Comparison of ENCODE assay signal across 21 cellular contexts in genomic region chr10:58517481-58518355, GRCh38. TPM values are rescaled to one million over a fixed set of nuclear protein-coding genes. Genes with fewer than 3 reads are reported as not detected.
DNase-seq lines count a peak whose midpoint lies in the region; ATAC-seq and TF ChIP-seq lines count a peak whose summit lies in the region.
"Had no signal": no experiment of that assay in that cellular context is flagged by ENCODE, and none has a peak within 500 bp of the region (broad histone marks: within the 10 kb centered on the region; RNA-seq: fewer than 3 reads in every experiment).

No MANE protein-coding gene starts in this region.

- no peaks in the 10 kb centered on the region for H3K9me2 ChIP-seq in OCI-LY7 (ENCODE audit: insufficient read depth, low read length)

- intact Hi-C loops in activated CD4-positive, alpha-beta T cell treated with anti-CD3 and anti-CD28 coated beads for 36 hours (cut with DNase I, micrococcal nuclease), result loop anchor here in 1 of 2 experiments (10.0 kb wide), 1 partner anchor 213 kb away; no protein-coding TSS in a partner anchor
- intact Hi-C loops in activated CD4-positive, alpha-beta T cell treated with anti-CD3 and anti-CD28 coated beads, Interleukin-2, amount 10 ng/mL, durations not matched to agents 24 days and 14 days (cut with micrococcal nuclease), result loop anchor here (10.0 kb wide), 1 partner anchor 223 kb away; no protein-coding TSS in a partner anchor
- intact Hi-C loops in OCI-LY7 (cut with micrococcal nuclease; ENCODE audit: unreplicated experiment), result no loop called here

- H3K4me1 Mint-ChIP-seq in activated CD4-positive, alpha-beta T cell treated with anti-CD3 and anti-CD28 coated beads for 36 hours, result peaks cover 6% of the 10 kb centered on the region
- H3K4me1 Mint-ChIP-seq in activated CD4-positive, alpha-beta T cell treated with anti-CD3 and anti-CD28 coated beads, Interleukin-2, amount 10 ng/mL, durations not matched to agents 24 days and 14 days, result no peaks in the 10 kb centered on the region
- H3K4me1 Mint-ChIP-seq in activated T-helper 17 cell treated with anti-CD3 and anti-CD28 coated beads, Interleukin-2, amount 50 U/mL, for 72 hours, result no peaks in the 10 kb centered on the region
- H3K4me1 Mint-ChIP-seq in nephron, result peaks cover 16% of the 10 kb centered on the region

- no peaks in the 10 kb centered on the region for H3K9me3 ChIP-seq in OCI-LY7 (ENCODE audit: low read length)

- H3K27ac ChIP-seq in OCI-LY7 (ENCODE audit: low read depth, low read length, poor library complexity, severe bottlenecking), result no peak overlapping the region
- H3K27ac ChIP-seq: BLaER1 treated with 17β-estradiol and CSF1 and Interleukin-3, amounts not matched to agents 10 nM and 100 nM; cardiac muscle cell had no signal

- no peak for TF ChIP-seq CTCF in nephron (IDR thresholded peaks at IDR 0.05; ENCODE audit: unreplicated experiment in 3 of 3)
- no peak for TF ChIP-seq CTCF in OCI-LY7 (conservative IDR thresholded peaks at IDR 0.05; ENCODE audit: low read length)

- no TSS peak for BruUV-seq in OCI-LY7 (replicated peaks; lab: Mats Ljungman, UMichigan)

- POLR2A ChIA-PET in activated CD4-positive, alpha-beta T cell treated with anti-CD3 and anti-CD28 coated beads for 36 hours (lab: Charles Lee), result no interaction called here
- POLR2A ChIA-PET in OCI-LY7 (lab: Charles Lee), result interaction anchor here (0.6 to 0.7 kb wide), 3 partner anchors 11 to 369 kb away, joined by 3 to 4 read pairs (median 3); no protein-coding TSS in a partner anchor

- CTCF ChIA-PET in activated CD4-positive, alpha-beta T cell treated with anti-CD3 and anti-CD28 coated beads for 36 hours (lab: Charles Lee), result interaction anchor here (0.6 to 1.4 kb wide), 2 partner anchors 13 to 218 kb away, joined by 4 to 7 read pairs; no protein-coding TSS in a partner anchor
- CTCF ChIA-PET in OCI-LY7 (lab: Charles Lee; ENCODE audit: unreplicated experiment), result no interaction called here

- H3K36me3 ChIP-seq in OCI-LY7 (ENCODE audit: insufficient read depth, low read length), result no peaks in the 10 kb centered on the region
- H3K36me3 ChIP-seq: BLaER1 treated with 17β-estradiol and CSF1 and Interleukin-3, amounts not matched to agents 10 nM and 100 nM; cardiac muscle cell had no signal

- H4K20me1 ChIP-seq in OCI-LY7 (ENCODE audit: insufficient read depth, low read length), result no peaks in the 10 kb centered on the region
- H4K20me1 ChIP-seq: BLaER1 treated with 17β-estradiol and CSF1 and Interleukin-3, amounts not matched to agents 10 nM and 100 nM had no signal

- H3K79me2 ChIP-seq in OCI-LY7 (ENCODE audit: insufficient read depth, low read depth, low read length), result no peaks in the 10 kb centered on the region

- H3K4me1 ChIP-seq in OCI-LY7 (ENCODE audit: insufficient read depth, low read length, poor library complexity, severe bottlenecking), result no peaks in the 10 kb centered on the region
- H3K4me1 ChIP-seq: BLaER1 treated with 17β-estradiol and CSF1 and Interleukin-3, amounts not matched to agents 10 nM and 100 nM had no signal

- H3K9me3 Mint-ChIP-seq in activated CD4-positive, alpha-beta T cell treated with anti-CD3 and anti-CD28 coated beads for 36 hours (ENCODE audit: low read depth), result no peaks in the 10 kb centered on the region
- H3K9me3 Mint-ChIP-seq in activated CD4-positive, alpha-beta T cell treated with anti-CD3 and anti-CD28 coated beads, Interleukin-2, amount 10 ng/mL, durations not matched to agents 24 days and 14 days, result no peaks in the 10 kb centered on the region
- H3K9me3 Mint-ChIP-seq in activated T-helper 17 cell treated with anti-CD3 and anti-CD28 coated beads, Interleukin-2, amount 50 U/mL, for 72 hours, result no peaks in the 10 kb centered on the region
- H3K9me3 Mint-ChIP-seq in nephron, result peaks cover 19% of the 10 kb centered on the region
- H3K9me3 Mint-ChIP-seq: activated naive CD8-positive, alpha-beta T cell treated with anti-CD3 and anti-CD28 coated beads, Interleukin-2, amount 50 U/mL, for 24 hours; naive thymus-derived CD8-positive, alpha-beta T cell; type B pancreatic cell had no signal

- ATAC-seq in activated CD4-positive, alpha-beta T cell treated with anti-CD3 and anti-CD28 coated beads for 36 hours, result peak; percentile 50
- peak; percentile 73 for ATAC-seq in HG02852 (IDR thresholded peaks at IDR 0.05; ENCODE audit: unreplicated experiment)
- peak; percentile 67 for ATAC-seq in activated T-helper 17 cell treated with anti-CD3 and anti-CD28 coated beads, Interleukin-2, amount 50 U/mL, for 72 hours (replicated peaks)
- ATAC-seq: activated naive CD8-positive, alpha-beta T cell treated with anti-CD3 and anti-CD28 coated beads, Interleukin-2, amount 50 U/mL, for 24 hours; naive thymus-derived CD8-positive, alpha-beta T cell; stimulated activated naive CD8-positive, alpha-beta T cell treated with anti-CD3 and anti-CD28 coated beads, Interleukin-15, amount 100 ng/mL, for 72 hours had no signal

- no peak overlapping the region for H3K4me3 ChIP-seq in OCI-LY7 (ENCODE audit: low read depth, low read length, poor library complexity, severe bottlenecking)
- H3K4me3 ChIP-seq: BLaER1 treated with 17β-estradiol and CSF1 and Interleukin-3, amounts not matched to agents 10 nM and 100 nM; cardiac muscle cell had no signal

- H3K27me3 Mint-ChIP-seq in activated CD4-positive, alpha-beta T cell treated with anti-CD3 and anti-CD28 coated beads for 36 hours, result peaks cover 47% of the 10 kb centered on the region
- H3K27me3 Mint-ChIP-seq in activated CD4-positive, alpha-beta T cell treated with anti-CD3 and anti-CD28 coated beads, Interleukin-2, amount 10 ng/mL, durations not matched to agents 24 days and 14 days, result peaks cover 43% of the 10 kb centered on the region
- H3K27me3 Mint-ChIP-seq in activated T-helper 17 cell treated with anti-CD3 and anti-CD28 coated beads, Interleukin-2, amount 50 U/mL, for 72 hours, result peaks cover 58% of the 10 kb centered on the region
- H3K27me3 Mint-ChIP-seq in nephron (ENCODE audit: low read depth), result peaks cover 4% of the 10 kb centered on the region
- H3K27me3 Mint-ChIP-seq: type B pancreatic cell had no signal

- H3K36me3 Mint-ChIP-seq in activated CD4-positive, alpha-beta T cell treated with anti-CD3 and anti-CD28 coated beads for 36 hours (ENCODE audit: low read depth), result no peaks in the 10 kb centered on the region
- no peaks in the 10 kb centered on the region for H3K36me3 Mint-ChIP-seq in activated CD4-positive, alpha-beta T cell treated with anti-CD3 and anti-CD28 coated beads, Interleukin-2, amount 10 ng/mL, durations not matched to agents 24 days and 14 days (ENCODE audit: low read depth)
- H3K36me3 Mint-ChIP-seq in activated T-helper 17 cell treated with anti-CD3 and anti-CD28 coated beads, Interleukin-2, amount 50 U/mL, for 72 hours (ENCODE audit: low read depth), result no peaks in the 10 kb centered on the region
- peaks cover 19% of the 10 kb centered on the region for H3K36me3 Mint-ChIP-seq in nephron (ENCODE audit: low read depth)
- H3K36me3 Mint-ChIP-seq: naive thymus-derived CD8-positive, alpha-beta T cell had no signal

- H3K27ac Mint-ChIP-seq in activated CD4-positive, alpha-beta T cell treated with anti-CD3 and anti-CD28 coated beads for 36 hours, result no peak overlapping the region
- H3K27ac Mint-ChIP-seq in activated CD4-positive, alpha-beta T cell treated with anti-CD3 and anti-CD28 coated beads, Interleukin-2, amount 10 ng/mL, durations not matched to agents 24 days and 14 days, result no peak overlapping the region
- no peak overlapping the region for H3K27ac Mint-ChIP-seq in activated T-helper 17 cell treated with anti-CD3 and anti-CD28 coated beads, Interleukin-2, amount 50 U/mL, for 72 hours
- peak overlapping the region; percentile 7 to 86 (median 78) for H3K27ac Mint-ChIP-seq in nephron
- H3K27ac Mint-ChIP-seq: activated naive CD8-positive, alpha-beta T cell treated with anti-CD3 and anti-CD28 coated beads, Interleukin-2, amount 50 U/mL, for 24 hours; naive thymus-derived CD8-positive, alpha-beta T cell; stimulated activated naive CD8-positive, alpha-beta T cell treated with anti-CD3 and anti-CD28 coated beads, Interleukin-15, amount 100 ng/mL, for 72 hours; type B pancreatic cell had no signal

- H3K4me3 Mint-ChIP-seq in activated CD4-positive, alpha-beta T cell treated with anti-CD3 and anti-CD28 coated beads for 36 hours, result no peak overlapping the region
- no peak overlapping the region for H3K4me3 Mint-ChIP-seq in activated CD4-positive, alpha-beta T cell treated with anti-CD3 and anti-CD28 coated beads, Interleukin-2, amount 10 ng/mL, durations not matched to agents 24 days and 14 days
- no peak overlapping the region for H3K4me3 Mint-ChIP-seq in activated T-helper 17 cell treated with anti-CD3 and anti-CD28 coated beads, Interleukin-2, amount 50 U/mL, for 72 hours
- peak overlapping the region in 2 of 3 experiments; percentile 56 to 63 for H3K4me3 Mint-ChIP-seq in nephron
- H3K4me3 Mint-ChIP-seq: activated naive CD8-positive, alpha-beta T cell treated with anti-CD3 and anti-CD28 coated beads, Interleukin-2, amount 50 U/mL, for 24 hours; naive thymus-derived CD8-positive, alpha-beta T cell; stimulated activated naive CD8-positive, alpha-beta T cell treated with anti-CD3 and anti-CD28 coated beads, Interleukin-15, amount 100 ng/mL, for 72 hours; type B pancreatic cell had no signal

- no peak overlapping the region for H2AFZ ChIP-seq in OCI-LY7 (ENCODE audit: low read length)

- no peak for DNase-seq in activated CD4-positive, alpha-beta T cell treated with anti-CD3 and anti-CD28 coated beads for 36 hours
- no peak for DNase-seq in activated CD4-positive, alpha-beta T cell treated with anti-CD3 and anti-CD28 coated beads, Interleukin-2, amount 10 ng/mL, durations not matched to agents 24 days and 14 days
- no peak for DNase-seq in OCI-LY7 (ENCODE audit: low spot score)
- no peak for DNase-seq in activated effector memory CD4-positive, alpha-beta T cell treated with anti-CD3 and anti-CD28 coated beads, Interleukin-2, amount 50 U/mL, for 16 hours
- DNase-seq in kidney glomerular epithelial cell (lab: John Stamatoyannopoulos, UW), result no peak
- DNase-seq: activated CD4-positive, alpha-beta T cell treated with anti-CD3 and anti-CD28 coated beads for 1 hour; activated naive CD8-positive, alpha-beta T cell treated with anti-CD3 and anti-CD28 coated beads, Interleukin-2, amount 50 U/mL, for 24 hours; dermis blood vessel endothelial cell; foreskin melanocyte; hypothalamus; naive thymus-derived CD8-positive, alpha-beta T cell; NCI-H2029 treated with DMSO at 0.1 percent for 48 hours; NCI-H446 treated with DMSO at 0.1 percent for 48 hours; stimulated activated naive CD8-positive, alpha-beta T cell treated with anti-CD3 and anti-CD28 coated beads, Interleukin-15, amount 100 ng/mL, for 72 hours; T-helper 9 cell had no signal

- H3K4me2 ChIP-seq in OCI-LY7 (ENCODE audit: low read length), result no peak overlapping the region
- H3K4me2 ChIP-seq: BLaER1 treated with 17β-estradiol and CSF1 and Interleukin-3, amounts not matched to agents 10 nM and 100 nM had no signal

RNA-seq across cellular contexts. Expression of gene BICC1, which starts 5.0 kb away (rescaled TPM):
- not detected for total RNA-seq in activated CD4-positive, alpha-beta T cell treated with anti-CD3 and anti-CD28 coated beads for 36 hours
- not detected in 2 replicates for total RNA-seq in activated CD4-positive, alpha-beta T cell treated with anti-CD3 and anti-CD28 coated beads, Interleukin-2, amount 10 ng/mL, durations not matched to agents 24 days and 14 days
- under 1 TPM; 0.05 to 0.28 TPM for total RNA-seq in activated T-helper 17 cell treated with anti-CD3 and anti-CD28 coated beads, Interleukin-2, amount 50 U/mL, for 72 hours
- not detected in 2 replicates for total RNA-seq in OCI-LY7 (2014; rRNA removed; shearing (Covaris generic))
- total RNA-seq in OCI-LY7 (2022), result not detected in 2 replicates
- total RNA-seq: naive thymus-derived CD8-positive, alpha-beta T cell had no signal

Comparison
In these comparisons a context has a peak if more than half of its experiments do, and no peak if none do; other contexts are left out.
1. H3K27ac Mint-ChIP-seq: peak in nephron (3 of 3); none in activated CD4-positive, alpha-beta T cell treated with anti-CD3 and anti-CD28 coated beads for 36 hours (single experiment), activated CD4-positive, alpha-beta T cell treated with anti-CD3 and anti-CD28 coated beads, Interleukin-2, amount 10 ng/mL, durations not matched to agents 24 days and 14 days (single experiment) and activated T-helper 17 cell treated with anti-CD3 and anti-CD28 coated beads, Interleukin-2, amount 50 U/mL, for 72 hours (single experiment).
2. H3K4me3 Mint-ChIP-seq: peak in nephron (2 of 3); none in activated CD4-positive, alpha-beta T cell treated with anti-CD3 and anti-CD28 coated beads for 36 hours (single experiment), activated CD4-positive, alpha-beta T cell treated with anti-CD3 and anti-CD28 coated beads, Interleukin-2, amount 10 ng/mL, durations not matched to agents 24 days and 14 days (single experiment) and activated T-helper 17 cell treated with anti-CD3 and anti-CD28 coated beads, Interleukin-2, amount 50 U/mL, for 72 hours (single experiment).
3. Peak in every context shown above with its lines, with median percentiles within 50 percentile points of each other: ATAC-seq.